ENCODE assay signal across 9 cellular contexts in genomic region chr18:54717673-54718435, GRCh38.
DNase-seq lines count a peak whose midpoint lies in the region; ATAC-seq and TF ChIP-seq lines count a peak whose summit lies in the region.
"Had no signal": no experiment of that assay in that cellular context is flagged by ENCODE, and none has a peak within 500 bp of the region (broad histone marks: within the 10 kb centered on the region; RNA-seq: fewer than 3 reads in every experiment).

No MANE protein-coding gene starts in this region.

- H3K9me2 ChIP-seq in hepatocyte (replicated peaks; ENCODE audit: insufficient read depth) = no peaks in the 10 kb centered on the region

- H3K9me3 ChIP-seq in hepatocyte (ENCODE audit: low read depth) = no peaks in the 10 kb centered on the region
- H3K9me3 ChIP-seq in gastroesophageal sphincter = no peaks in the 10 kb centered on the region
- H3K9me3 ChIP-seq in heart left ventricle = no peaks in the 10 kb centered on the region

- TF ChIP-seq EP300 in gastroesophageal sphincter (IDR thresholded peaks at IDR 0.05) = no peak

- H3K4me1 ChIP-seq in hepatocyte (ENCODE audit: insufficient read depth) (peaks cover 3% of the 10 kb centered on the region), gastroesophageal sphincter (no peaks in the 10 kb centered on the region), heart left ventricle (peaks cover 0 to 4% (median 0%) of the 10 kb centered on the region in 12 donors)

- peak overlapping the region; percentile 61 for H3K4me3 Mint-ChIP-seq in activated T-cell treated with anti-CD3 and anti-CD28 coated beads, Interleukin-2, amount 50 U/mL, for 24 hours
- H3K4me3 Mint-ChIP-seq: neural crest cell had no signal

- no peaks in the 10 kb centered on the region for H3K79me2 ChIP-seq in hepatocyte

- no peaks in the 10 kb centered on the region for H3K9me3 Mint-ChIP-seq in activated T-cell treated with anti-CD3 and anti-CD28 coated beads, Interleukin-2, amount 50 U/mL, for 24 hours
- H3K9me3 Mint-ChIP-seq: neural crest cell had no signal

- TF ChIP-seq CTCF in hepatocyte (IDR thresholded peaks at IDR 0.05; ENCODE audit: poor library complexity) (no peak), gastroesophageal sphincter (IDR thresholded peaks at IDR 0.05) (no peak), heart left ventricle (IDR thresholded peaks at IDR 0.05) (no peak)

- TF ChIP-seq POLR2A in gastroesophageal sphincter (IDR thresholded peaks at IDR 0.05) = no peak
- no peak for TF ChIP-seq POLR2A in heart left ventricle (IDR thresholded peaks at IDR 0.05)

- H3K27me3 ChIP-seq in hepatocyte (no peaks in the 10 kb centered on the region), gastroesophageal sphincter (peaks cover 9% of the 10 kb centered on the region), heart left ventricle (peaks cover 0 to 31% (median 0%) of the 10 kb centered on the region in 9 donors)

- H3K4me1 Mint-ChIP-seq in activated T-cell treated with anti-CD3 and anti-CD28 coated beads, Interleukin-2, amount 50 U/mL, for 24 hours (ENCODE audit: low read depth) = peaks cover 40% of the 10 kb centered on the region

- 48% methylated on average over 15 of the region's 15 CpGs for WGBS in hepatocyte (ENCODE audit: low lambda C conversion rate, missing lambda C conversion rate)
- WGBS in gastroesophageal sphincter (ENCODE audit: low coverage in 1 of 2), 2 donors = 25 to 48% methylated on average over 9 to 15 of the region's 15 CpGs
- 17 to 21% (median 19%) methylated on average over 15 of the region's 15 CpGs for WGBS in heart left ventricle, 4 donors

- no peaks in the 10 kb centered on the region for H3K36me3 Mint-ChIP-seq in activated T-cell treated with anti-CD3 and anti-CD28 coated beads, Interleukin-2, amount 50 U/mL, for 24 hours (ENCODE audit: low read depth)

- H3K27me3 Mint-ChIP-seq in activated T-cell treated with anti-CD3 and anti-CD28 coated beads, Interleukin-2, amount 50 U/mL, for 24 hours = peaks cover 12% of the 10 kb centered on the region

- intact Hi-C loops in heart left ventricle (cut with DNase I) = no loop called here

- H3K27ac Mint-ChIP-seq in activated T-cell treated with anti-CD3 and anti-CD28 coated beads, Interleukin-2, amount 50 U/mL, for 24 hours = no peak overlapping the region

- ATAC-seq in GM18502 (IDR thresholded peaks at IDR 0.05; ENCODE audit: poor library complexity, unreplicated experiment) = peak; percentile 88
- ATAC-seq in GM21825 (IDR thresholded peaks at IDR 0.05; ENCODE audit: unreplicated experiment) = peak; percentile 89
- ATAC-seq in gastroesophageal sphincter = no peak
- ATAC-seq in heart left ventricle = no peak

- H3K36me3 ChIP-seq in hepatocyte (replicated peaks; ENCODE audit: insufficient read depth, low read depth) (no peaks in the 10 kb centered on the region), gastroesophageal sphincter (no peaks in the 10 kb centered on the region), heart left ventricle (no peaks in the 10 kb centered on the region)

- H4K20me1 ChIP-seq in hepatocyte (ENCODE audit: insufficient read depth, poor library complexity, severe bottlenecking) = no peaks in the 10 kb centered on the region

- peak overlapping the region; percentile 59 for H3K4me2 ChIP-seq in hepatocyte

- peak; percentile 44 for DNase-seq in NAMALWA (ENCODE audit: low spot score)
- DNase-seq in activated T-cell treated with anti-CD3 and anti-CD28 coated beads, Interleukin-2, amount 50 U/mL, for 24 hours = peak; percentile 48
- DNase-seq in hepatocyte (ENCODE audit: low spot score) = no peak
- peak; percentile 2 for DNase-seq in stimulated activated CD8-positive, alpha-beta memory T cell treated with anti-CD3 and anti-CD28 coated beads, Interleukin-4, amount 100 ng/mL, for 24 hours (ENCODE audit: low read depth)
- no peak for DNase-seq in heart left ventricle

- no peak overlapping the region for H3K27ac ChIP-seq in hepatocyte
- no peak overlapping the region for H3K27ac ChIP-seq in gastroesophageal sphincter
- H3K27ac ChIP-seq in heart left ventricle = no peak overlapping the region

- H2AFZ ChIP-seq in hepatocyte = peak overlapping the region; percentile 4

- H3K4me3 ChIP-seq in hepatocyte (no peak overlapping the region), gastroesophageal sphincter (no peak overlapping the region), heart left ventricle (peak overlapping the region in 1 of 12 donors; percentile 25)

Comparison
In these comparisons a context has a peak if more than half of its experiments do, and no peak if none do; other contexts are left out.
1. ATAC-seq: peak in GM18502 (single experiment) and GM21825 (single experiment); none in gastroesophageal sphincter (single experiment) and heart left ventricle (0 of 4).
2. DNase-seq: peak in NAMALWA (single experiment), activated T-cell treated with anti-CD3 and anti-CD28 coated beads, Interleukin-2, amount 50 U/mL, for 24 hours (single experiment) and stimulated activated CD8-positive, alpha-beta memory T cell treated with anti-CD3 and anti-CD28 coated beads, Interleukin-4, amount 100 ng/mL, for 24 hours (single experiment); none in hepatocyte (single experiment) and heart left ventricle (0 of 5).